ENCODE assay signal across 10 cellular contexts in the genomic region with DNA sequence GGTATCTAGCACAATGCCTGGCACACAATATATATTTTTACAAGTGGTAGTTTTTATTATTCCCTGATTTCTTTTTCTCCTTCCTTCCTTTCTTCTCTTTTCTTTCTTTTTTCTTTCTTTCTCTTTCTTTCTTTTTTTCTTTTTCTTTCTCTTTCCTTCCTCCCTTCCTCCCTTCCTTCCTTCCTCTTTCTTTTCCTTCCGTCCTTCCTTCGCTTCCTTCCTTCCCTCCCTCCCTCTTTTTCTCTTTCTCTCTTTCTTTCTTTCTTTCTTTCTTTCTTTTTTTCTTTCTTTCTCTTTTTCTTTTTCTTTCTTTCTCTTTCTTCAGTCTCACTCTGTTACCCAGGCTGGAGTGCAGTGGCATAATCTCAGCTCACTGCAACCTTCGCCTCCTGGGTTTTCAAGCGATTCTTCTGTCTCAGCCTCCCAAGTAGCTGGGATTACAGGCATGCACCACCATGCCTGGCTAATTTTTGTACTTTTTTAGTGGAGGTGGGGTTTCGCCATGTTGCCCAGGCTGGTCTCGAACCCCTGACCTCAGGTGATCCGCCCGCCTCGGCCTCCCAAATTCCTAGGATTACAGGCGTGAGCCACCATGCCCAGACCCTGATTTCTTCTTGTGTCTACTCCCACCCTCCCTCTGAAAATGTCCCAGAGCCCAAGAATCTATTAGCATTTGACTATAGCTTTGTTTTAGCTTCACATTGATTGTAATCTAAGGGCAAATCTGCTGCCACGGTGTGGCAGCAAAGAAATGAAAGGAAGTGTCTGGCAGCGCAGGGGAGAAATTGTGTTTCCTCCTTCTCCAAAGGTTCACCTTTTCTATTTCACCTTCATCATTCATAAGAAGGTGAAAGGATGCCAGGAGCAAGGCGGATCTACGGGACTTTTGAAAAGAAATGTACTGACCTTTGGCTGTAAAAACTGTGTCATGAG. TPM values are rescaled to one million over a fixed set of nuclear protein-coding genes. Genes with fewer than 3 reads are reported as not detected.
A peak's percentile ranks its signal among the peaks of the same experiment; 100 is the strongest.
DNase-seq lines count a peak whose midpoint lies in the region; ATAC-seq and TF ChIP-seq lines count a peak whose summit lies in the region.
"Had no signal": no experiment of that assay in that cellular context is flagged by ENCODE, and none has a peak within 500 bp of the region (broad histone marks: within the 10 kb centered on the region; RNA-seq: fewer than 3 reads in every experiment).

No MANE protein-coding gene starts in this region.

- no peak overlapping the region for H3K9ac ChIP-seq in SK-N-SH
- no peak overlapping the region for H3K9ac ChIP-seq in endodermal cell (ENCODE audit: extremely low read depth, low read length, poor library complexity, severe bottlenecking)

- H3K27ac Mint-ChIP-seq in endodermal cell, result peak overlapping the region; percentile 14
- H3K27ac Mint-ChIP-seq: T-helper 2 cell treated with Interferon-gamma antibody and Interleukin-4, amounts not matched to agents 5 μg/mL and 100 μg/mL, for 36 hours had no signal

- no peaks in the 10 kb centered on the region for H3F3A ChIP-seq in SK-N-SH (replicated peaks; ENCODE audit: insufficient read depth)

- ATAC-seq in SK-N-SH treated with all-trans-retinoic acid at 6 μM for 48 hours (peak; percentile 23; the same call in 1 of the 3 replicates), HG03520 (IDR thresholded peaks at IDR 0.05; ENCODE audit: unreplicated experiment) (peak; percentile 20)

- H3K36me3 Mint-ChIP-seq in endodermal cell (ENCODE audit: low read depth), result no peaks in the 10 kb centered on the region

- H2AFZ ChIP-seq in SK-N-SH (ENCODE audit: low read depth), result no peak overlapping the region

- H4K20me1 ChIP-seq in SK-N-SH (ENCODE audit: insufficient read depth), result no peaks in the 10 kb centered on the region

- H3K4me3 ChIP-seq in SK-N-SH (ENCODE audit: low read depth in 2 of 2, low read length in 1 of 2), result no peak overlapping the region
- H3K4me3 ChIP-seq in endodermal cell (ENCODE audit: low read length), result no peak overlapping the region
- H3K4me3 ChIP-seq: A549 had no signal

- 83% methylated on average over 14 of the region's 14 CpGs for WGBS in SK-N-SH (ENCODE audit: low lambda C conversion rate)
- WGBS in endodermal cell (ENCODE audit: insufficient coverage in 1 of 2, insufficient read length in 1 of 2), 2 experiments, result 88 to 91% methylated on average over 11 to 13 of the region's 14 CpGs

- no peak for TF ChIP-seq RAD21 in SK-N-SH (IDR thresholded peaks at IDR 0.05; ENCODE audit: low read length)

- POLR2A ChIA-PET in SK-N-SH (lab: Yijun Ruan, JAX), result no interaction called here

- no peaks in the 10 kb centered on the region for H3K9me3 Mint-ChIP-seq in endodermal cell
- H3K9me3 Mint-ChIP-seq: T-helper 2 cell treated with Interferon-gamma antibody and Interleukin-4, amounts not matched to agents 5 μg/mL and 100 μg/mL, for 36 hours had no signal

- CTCF ChIA-PET in SK-N-SH (lab: Yijun Ruan, JAX), result interaction anchor here (1.1 to 2.4 kb wide), 4 partner anchors 9 to 731 kb away, joined by 3 to 12 read pairs (median 4); a partner anchor contains a TSS

- peaks cover 0 to 8% of the 10 kb centered on the region in 2 experiments; a peak in 1 of 4 replicates for H3K4me1 ChIP-seq in SK-N-SH (ENCODE audit: control insufficient read depth in 1 of 2, insufficient read depth in 2 of 2, low read depth in 1 of 2, low read length in 1 of 2)
- H3K4me1 ChIP-seq in endodermal cell (ENCODE audit: control insufficient read depth, insufficient read depth, low read length), result no peaks in the 10 kb centered on the region
- H3K4me1 ChIP-seq: A549 had no signal

- H3K4me2 ChIP-seq in SK-N-SH, result no peak overlapping the region; the same call in 1 of the 2 replicates
- H3K4me2 ChIP-seq: A549 had no signal

- TF ChIP-seq EP300 in SK-N-SH (IDR thresholded peaks at IDR 0.05; ENCODE audit: borderline replicate concordance in 1 of 2, low read depth in 1 of 2, low read length in 1 of 2), result no peak

- no peaks in the 10 kb centered on the region for H3K27me3 Mint-ChIP-seq in endodermal cell (ENCODE audit: insufficient read depth)

- no peaks in the 10 kb centered on the region for H3K79me2 ChIP-seq in SK-N-SH (ENCODE audit: insufficient read depth)

- no peaks in the 10 kb centered on the region for H3K27me3 ChIP-seq in SK-N-SH (ENCODE audit: insufficient read depth)
- H3K27me3 ChIP-seq in endodermal cell (ENCODE audit: control insufficient read depth, insufficient read depth, low read length, poor library complexity, severe bottlenecking), result no peaks in the 10 kb centered on the region

- no peak overlapping the region for H3K4me3 Mint-ChIP-seq in endodermal cell
- H3K4me3 Mint-ChIP-seq: T-helper 2 cell treated with Interferon-gamma antibody and Interleukin-4, amounts not matched to agents 5 μg/mL and 100 μg/mL, for 36 hours had no signal

- no peak for DNase-seq in SK-N-SH
- no peak for DNase-seq in endodermal cell
- no peak for DNase-seq in glomerular visceral epithelial cell (ENCODE audit: extremely low spot score)
- DNase-seq in activated CD4-positive, alpha-beta T cell treated with anti-CD3 and anti-CD28 coated beads, Interleukin-2, amount 50 U/mL, for 4 hours, result no peak
- DNase-seq in NK-92 (lab: John Stamatoyannopoulos, UW; ENCODE audit: unreplicated experiment), result no peak

- H3K27ac ChIP-seq in SK-N-SH (ENCODE audit: low read depth in 2 of 2, low read length in 1 of 2) (no peak overlapping the region; a peak in 1 of 4 replicates), endodermal cell (ENCODE audit: low read depth, low read length) (peak overlapping the region; percentile 60), temporal lobe (ENCODE audit: low read depth, low read length) (peak overlapping the region; percentile 44)
- H3K27ac ChIP-seq: A549 had no signal

- TF ChIP-seq CTCF in SK-N-SH (IDR thresholded peaks at IDR 0.05) (no peak), endodermal cell (conservative IDR thresholded peaks at IDR 0.05) (no peak)

- H3K36me3 ChIP-seq in SK-N-SH (replicated peaks in 1 of 2; ENCODE audit: control insufficient read depth in 1 of 2, insufficient read depth in 2 of 2, low read length in 1 of 2) (no peaks in the 10 kb centered on the region), endodermal cell (ENCODE audit: control insufficient read depth, insufficient read depth, low read length) (no peaks in the 10 kb centered on the region)

- peaks cover 9% of the 10 kb centered on the region for H3K4me1 Mint-ChIP-seq in endodermal cell

- H3K9me3 ChIP-seq in SK-N-SH (no peaks in the 10 kb centered on the region), endodermal cell (ENCODE audit: control insufficient read depth, low read length) (no peaks in the 10 kb centered on the region)
- H3K9me3 ChIP-seq: A549 had no signal

- no peaks in the 10 kb centered on the region for H3K9me2 ChIP-seq in SK-N-SH

TF ChIP-seq in SK-N-SH treated with all-trans-retinoic acid at 6 μM for 48 hours, 23 proteins besides CTCF, POLR2A, EP300 and RAD21 (continues in another document):
- TF ChIP-seq OSR1 (CRISPR knock-in tag; IDR thresholded peaks at IDR 0.05), result no peak
- TF ChIP-seq, protein P1, sequence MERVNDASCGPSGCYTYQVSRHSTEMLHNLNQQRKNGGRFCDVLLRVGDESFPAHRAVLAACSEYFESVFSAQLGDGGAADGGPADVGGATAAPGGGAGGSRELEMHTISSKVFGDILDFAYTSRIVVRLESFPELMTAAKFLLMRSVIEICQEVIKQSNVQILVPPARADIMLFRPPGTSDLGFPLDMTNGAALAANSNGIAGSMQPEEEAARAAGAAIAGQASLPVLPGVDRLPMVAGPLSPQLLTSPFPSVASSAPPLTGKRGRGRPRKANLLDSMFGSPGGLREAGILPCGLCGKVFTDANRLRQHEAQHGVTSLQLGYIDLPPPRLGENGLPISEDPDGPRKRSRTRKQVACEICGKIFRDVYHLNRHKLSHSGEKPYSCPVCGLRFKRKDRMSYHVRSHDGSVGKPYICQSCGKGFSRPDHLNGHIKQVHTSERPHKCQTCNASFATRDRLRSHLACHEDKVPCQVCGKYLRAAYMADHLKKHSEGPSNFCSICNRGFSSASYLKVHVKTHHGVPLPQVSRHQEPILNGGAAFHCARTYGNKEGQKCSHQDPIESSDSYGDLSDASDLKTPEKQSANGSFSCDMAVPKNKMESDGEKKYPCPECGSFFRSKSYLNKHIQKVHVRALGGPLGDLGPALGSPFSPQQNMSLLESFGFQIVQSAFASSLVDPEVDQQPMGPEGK (CRISPR knock-in tag; IDR thresholded peaks at IDR 0.05; ENCODE audit: borderline replicate concordance), result no peak

TF ChIP-seq in SK-N-SH, 30 proteins besides CTCF, POLR2A, EP300 and RAD21 (continues in another document):
- TF ChIP-seq, protein P2, sequence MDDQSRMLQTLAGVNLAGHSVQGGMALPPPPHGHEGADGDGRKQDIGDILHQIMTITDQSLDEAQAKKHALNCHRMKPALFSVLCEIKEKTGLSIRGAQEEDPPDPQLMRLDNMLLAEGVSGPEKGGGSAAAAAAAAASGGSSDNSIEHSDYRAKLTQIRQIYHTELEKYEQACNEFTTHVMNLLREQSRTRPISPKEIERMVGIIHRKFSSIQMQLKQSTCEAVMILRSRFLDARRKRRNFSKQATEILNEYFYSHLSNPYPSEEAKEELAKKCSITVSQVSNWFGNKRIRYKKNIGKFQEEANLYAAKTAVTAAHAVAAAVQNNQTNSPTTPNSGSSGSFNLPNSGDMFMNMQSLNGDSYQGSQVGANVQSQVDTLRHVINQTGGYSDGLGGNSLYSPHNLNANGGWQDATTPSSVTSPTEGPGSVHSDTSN (IDR thresholded peaks at IDR 0.05), result no peak
- no peak for TF ChIP-seq YY1 (IDR thresholded peaks at IDR 0.05; ENCODE audit: low read depth)
- no peak for TF ChIP-seq JUND (IDR thresholded peaks at IDR 0.05)

RNA-seq across cellular contexts. Expression of a gene that starts 19.9 kb away (rescaled TPM):
- polyA plus RNA-seq in SK-N-SH (2012; rRNA removed), result 5.7 and 7.4 TPM in 2 replicates
- polyA plus RNA-seq in SK-N-SH (2012; cell fraction: cytosol; rRNA removed), result 6.8 and 7.7 TPM in 2 replicates
- 6.9 and 9.0 TPM in 2 replicates for polyA plus RNA-seq in SK-N-SH (2012; cell fraction: nucleus; rRNA removed)
- total RNA-seq in endodermal cell (10 to 100 TPM; 14.6 to 18.1 TPM), temporal lobe (16.2 TPM)
- 8.7 TPM for polyA plus RNA-seq in endodermal cell (2013, experiment 1 of 2)
- polyA plus RNA-seq in endodermal cell (2013, experiment 2 of 2), result 8.5 TPM

RNA-seq across cellular contexts. Expression of a gene that starts 47.5 kb away (rescaled TPM):
- 17.1 and 19.1 TPM in 2 replicates for polyA plus RNA-seq in SK-N-SH (2012; rRNA removed)
- polyA plus RNA-seq in SK-N-SH (2012; cell fraction: cytosol; rRNA removed), result 14.2 and 17.9 TPM in 2 replicates
- 21.3 and 25.7 TPM in 2 replicates for polyA plus RNA-seq in SK-N-SH (2012; cell fraction: nucleus; rRNA removed)
- 10 to 100 TPM; 13.1 to 17.7 TPM for total RNA-seq in endodermal cell
- polyA plus RNA-seq in endodermal cell (2013, experiment 1 of 2), result 17.1 TPM
- 18.4 TPM for polyA plus RNA-seq in endodermal cell (2013, experiment 2 of 2)
- total RNA-seq in temporal lobe, result 17.7 TPM

RNA-seq across cellular contexts. Expression of a gene that starts 47.6 kb away (rescaled TPM):
- 8.2 and 11.3 TPM in 2 replicates for polyA plus RNA-seq in SK-N-SH (2012; rRNA removed)
- polyA plus RNA-seq in SK-N-SH (2012; cell fraction: cytosol; rRNA removed), result 5.7 and 8.1 TPM in 2 replicates
- polyA plus RNA-seq in SK-N-SH (2012; cell fraction: nucleus; rRNA removed), result 10.6 and 16.1 TPM in 2 replicates
- total RNA-seq in endodermal cell (10 to 100 TPM; 18.6 to 20.3 TPM), temporal lobe (8.1 TPM)
- polyA plus RNA-seq in endodermal cell (2013, experiment 1 of 2), result 10.0 TPM
- polyA plus RNA-seq in endodermal cell (2013, experiment 2 of 2), result 8.4 TPM

Comparison
In these comparisons a context has a peak if more than half of its experiments do, and no peak if none do; other contexts are left out.
1. H3K27ac ChIP-seq: peak in endodermal cell (single experiment) and temporal lobe (single experiment); none in SK-N-SH (0 of 2).